In the genomic region with DNA sequence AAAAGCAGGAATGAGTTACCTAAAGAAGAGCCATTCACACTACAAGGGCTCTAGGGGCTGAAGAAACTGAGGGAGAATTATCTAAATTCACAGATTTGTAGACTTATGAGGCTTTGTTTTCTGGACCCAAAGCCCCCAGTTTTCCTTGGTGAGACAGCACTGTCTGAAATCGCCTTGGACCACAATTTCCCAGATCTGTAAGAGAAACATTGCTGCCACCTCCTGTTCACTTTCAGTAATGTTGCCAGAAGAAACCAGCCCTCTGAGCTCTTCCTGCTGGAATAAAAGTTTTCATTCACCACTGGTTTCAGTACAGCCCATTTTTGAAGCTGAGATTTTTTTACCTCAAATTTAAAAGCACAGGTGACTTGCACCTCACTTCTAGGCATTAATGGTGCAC, we compare ENCODE assay signal across 8 cellular contexts.
DNase-seq lines count a peak whose midpoint lies in the region; ATAC-seq and TF ChIP-seq lines count a peak whose summit lies in the region.

No MANE protein-coding gene starts in this region.

- H3K4me1 ChIP-seq in KMS-11 (ENCODE audit: low read depth, poor library complexity, severe bottlenecking) (no peaks in the 10 kb centered on the region), mucosa of descending colon (ENCODE audit: low read depth) (no peaks in the 10 kb centered on the region)

- no peaks in the 10 kb centered on the region for H3K9me3 Mint-ChIP-seq in T-helper 2 cell treated with Interferon-gamma antibody and Interleukin-4, amounts not matched to agents 5 μg/mL and 100 μg/mL, for 36 hours

- no peak overlapping the region for H3K27ac Mint-ChIP-seq in T-helper 2 cell treated with Interferon-gamma antibody and Interleukin-4, amounts not matched to agents 5 μg/mL and 100 μg/mL, for 36 hours

- H3K27ac ChIP-seq in KMS-11, result no peak overlapping the region

- H3K4me2 ChIP-seq in KMS-11, result no peak overlapping the region

- no peaks in the 10 kb centered on the region for H3K36me3 ChIP-seq in KMS-11 (ENCODE audit: insufficient read depth)
- H3K36me3 ChIP-seq in mucosa of descending colon (ENCODE audit: low read depth), result no peaks in the 10 kb centered on the region

- intact Hi-C loops in mucosa of descending colon (cut with DNase I, micrococcal nuclease), result loop anchor here in 1 of 2 donors (5.0 kb wide), 1 partner anchor 185 kb away; no protein-coding TSS in a partner anchor

- no peaks in the 10 kb centered on the region for H3K27me3 Mint-ChIP-seq in T-helper 2 cell treated with Interferon-gamma antibody and Interleukin-4, amounts not matched to agents 5 μg/mL and 100 μg/mL, for 36 hours (ENCODE audit: low read depth)

- DNase-seq in AG20443 (ENCODE audit: low spot score), result peak; percentile 76
- DNase-seq in RPMI8226, result peak; percentile 55
- DNase-seq in epithelial cell of esophagus (ENCODE audit: low read depth), result peak; percentile 64
- DNase-seq in mucosa of descending colon, result peak in 1 of 3 donors; percentile 69
- no peak for DNase-seq in T-helper 2 cell treated with Interferon-gamma antibody and Interleukin-4, amounts not matched to agents 5 μg/mL and 100 μg/mL, for 36 hours (ENCODE audit: low spot score)

- no peaks in the 10 kb centered on the region for H4K20me1 ChIP-seq in KMS-11 (ENCODE audit: insufficient read depth)

- H3K79me2 ChIP-seq in KMS-11 (ENCODE audit: insufficient read depth, low read depth), result no peaks in the 10 kb centered on the region

- no peaks in the 10 kb centered on the region for H3K4me1 Mint-ChIP-seq in T-helper 2 cell treated with Interferon-gamma antibody and Interleukin-4, amounts not matched to agents 5 μg/mL and 100 μg/mL, for 36 hours (ENCODE audit: low read depth)

- H3K27me3 ChIP-seq in KMS-11 (ENCODE audit: insufficient read depth, low read depth), result no peaks in the 10 kb centered on the region

- no peaks in the 10 kb centered on the region for H3K36me3 Mint-ChIP-seq in T-helper 2 cell treated with Interferon-gamma antibody and Interleukin-4, amounts not matched to agents 5 μg/mL and 100 μg/mL, for 36 hours (ENCODE audit: low read depth)

- no peak overlapping the region for H3K9ac ChIP-seq in KMS-11

- TF ChIP-seq CTCF in KMS-11 (conservative IDR thresholded peaks at IDR 0.05; ENCODE audit: low read depth, low read length) (peak; percentile 91), epithelial cell of esophagus (IDR thresholded peaks at IDR 0.05; ENCODE audit: insufficient read depth, low read depth, low read length, missing control alignments) (peak; percentile 79), mucosa of descending colon (IDR thresholded peaks at IDR 0.05) (peak; percentile 19)

- no peaks in the 10 kb centered on the region for H3K9me3 ChIP-seq in mucosa of descending colon

- H3K4me3 ChIP-seq in KMS-11 (IDR thresholded peaks at IDR 0.05; ENCODE audit: insufficient read depth, low read depth, low read length), result no peak overlapping the region
- H3K4me3 ChIP-seq in epithelial cell of esophagus (ENCODE audit: low read length), result no peak overlapping the region
- no peak overlapping the region for H3K4me3 ChIP-seq in mucosa of descending colon

- H2AFZ ChIP-seq in KMS-11 (ENCODE audit: low read depth), result no peak overlapping the region

- ATAC-seq in GM18511 (IDR thresholded peaks at IDR 0.05; ENCODE audit: unreplicated experiment), result peak; percentile 73
- peak; percentile 54 for ATAC-seq in mucosa of descending colon
- ATAC-seq in GM21526 (IDR thresholded peaks at IDR 0.05; ENCODE audit: low FRiP score, unreplicated experiment), result no peak

- no peak overlapping the region for H3K4me3 Mint-ChIP-seq in T-helper 2 cell treated with Interferon-gamma antibody and Interleukin-4, amounts not matched to agents 5 μg/mL and 100 μg/mL, for 36 hours

Comparison
In these comparisons a context has a peak if more than half of its experiments do, and no peak if none do; other contexts are left out.
1. CTCF ChIP-seq: peak in every context shown above with its lines; median percentile 91 in KMS-11; 79 in epithelial cell of esophagus; 19 in mucosa of descending colon.